22 cellular contexts compared by ENCODE assay signal in genomic region chr6:27619436-27619835, GRCh38.
"Had no signal": no experiment of that assay in that cellular context is flagged by ENCODE, and none has a peak within 500 bp of the region (broad histone marks: within the 10 kb centered on the region; RNA-seq: fewer than 3 reads in every experiment).

No MANE protein-coding gene starts in this region.

- H3K27ac ChIP-seq: colonic mucosa, epithelial cell of prostate, esophagus squamous epithelium, gastrocnemius medialis, heart right ventricle, left lung, lower lobe of right lung had no signal

- H3K36me3 ChIP-seq: colonic mucosa, esophagus squamous epithelium, gastrocnemius medialis, heart right ventricle, left lung, lower lobe of right lung had no signal

- H3K9me3 Mint-ChIP-seq: dendritic cell treated with granulocyte-macrophage colony-stimulating factor and Interleukin-4, amounts not matched to agents 40 ng/mL and 50 ng/mL, for 4 days; effector memory CD8-positive, alpha-beta T cell; endodermal cell had no signal

- H3K4me3 Mint-ChIP-seq: dendritic cell treated with granulocyte-macrophage colony-stimulating factor and Interleukin-4, amounts not matched to agents 40 ng/mL and 50 ng/mL, for 4 days; effector memory CD8-positive, alpha-beta T cell had no signal

- DNase-seq: colonic mucosa; cortex of kidney; effector CD8-positive, alpha-beta T cell; effector memory CD8-positive, alpha-beta T cell; endodermal cell; erythroblast; esophagus squamous epithelium; foreskin fibroblast; foreskin melanocyte; gastrocnemius medialis; glutamatergic neuron; head of caudate nucleus; heart right ventricle; hippocampal formation; left cardiac atrium; left lung; left ventricle myocardium superior; lower lobe of right lung; mesenchymal stem cell; midbrain had no signal

- H3K9me3 ChIP-seq: colonic mucosa, esophagus squamous epithelium, gastrocnemius medialis, left lung, lower lobe of right lung had no signal

- H3K27ac Mint-ChIP-seq: dendritic cell treated with granulocyte-macrophage colony-stimulating factor and Interleukin-4, amounts not matched to agents 40 ng/mL and 50 ng/mL, for 4 days; effector memory CD8-positive, alpha-beta T cell; endodermal cell had no signal

- H3K4me3 ChIP-seq: colonic mucosa, esophagus squamous epithelium, gastrocnemius medialis, heart right ventricle, left lung, lower lobe of right lung had no signal
